In genomic region chr2:205683991-205684390, GRCh38 we compare ENCODE assay signal across 10 cellular contexts. TPM values are rescaled to one million over a fixed set of nuclear protein-coding genes. Genes with fewer than 3 reads are reported as not detected.
A peak's percentile ranks its signal among the peaks of the same experiment; 100 is the strongest.
DNase-seq lines count a peak whose midpoint lies in the region; ATAC-seq and TF ChIP-seq lines count a peak whose summit lies in the region.
"Had no signal": no experiment of that assay in that cellular context is flagged by ENCODE, and none has a peak within 500 bp of the region (broad histone marks: within the 10 kb centered on the region; RNA-seq: fewer than 3 reads in every experiment).

No MANE protein-coding gene starts in this region.

- H3K9me2 ChIP-seq in SK-N-SH = no peaks in the 10 kb centered on the region

- peaks cover 17% of the 10 kb centered on the region for H3F3A ChIP-seq in SK-N-SH (replicated peaks; ENCODE audit: insufficient read depth)

- TF ChIP-seq RAD21 in SK-N-SH (IDR thresholded peaks at IDR 0.05; ENCODE audit: low read length) = no peak

- H3K9ac ChIP-seq in SK-N-SH = peak overlapping the region; percentile 79
- peak overlapping the region; percentile 28 to 88 (median 77) for H3K9ac ChIP-seq in subcutaneous abdominal adipose tissue (ENCODE audit: low read length in 5 of 5)

- H3K9me3 ChIP-seq in SK-N-SH = no peaks in the 10 kb centered on the region
- no peaks in the 10 kb centered on the region for H3K9me3 ChIP-seq in right lobe of liver
- H3K9me3 ChIP-seq in subcutaneous abdominal adipose tissue (ENCODE audit: control insufficient read depth in 5 of 5, low read length in 5 of 5) = no peaks in the 10 kb centered on the region

- POLR2A ChIA-PET in SK-N-SH (lab: Yijun Ruan, JAX) = interaction anchor here (1.1 kb wide), 1 partner anchor 47 kb away, joined by 3 read pairs; no protein-coding TSS in a partner anchor

- intact Hi-C loops in right lobe of liver (cut with DNase I) = no loop called here

- peak overlapping the region; percentile 84; the same call in 1 of the 2 replicates for H2AFZ ChIP-seq in SK-N-SH (ENCODE audit: low read depth)

- H3K36me3 ChIP-seq in SK-N-SH (replicated peaks in 1 of 2; ENCODE audit: control insufficient read depth in 1 of 2, insufficient read depth in 2 of 2, low read length in 1 of 2) (peaks cover 0 to 3% of the 10 kb centered on the region in 2 experiments), brain microvascular endothelial cell (replicated peaks) (no peaks in the 10 kb centered on the region), right lobe of liver (no peaks in the 10 kb centered on the region), subcutaneous abdominal adipose tissue (ENCODE audit: control insufficient read depth in 5 of 5, insufficient read depth in 5 of 5, low read length in 5 of 5) (no peaks in the 10 kb centered on the region)

- H3K4me3 ChIP-seq in SK-N-SH (ENCODE audit: low read depth in 2 of 2, low read length in 1 of 2) = peak overlapping the region; percentile 71 to 77
- peak overlapping the region; percentile 77 for H3K4me3 ChIP-seq in brain microvascular endothelial cell (ENCODE audit: low read depth, low read length)
- H3K4me3 ChIP-seq in right lobe of liver = peak overlapping the region; percentile 51 to 56 (median 52)
- peak overlapping the region; percentile 81 to 87 (median 83) for H3K4me3 ChIP-seq in subcutaneous abdominal adipose tissue (ENCODE audit: low read depth in 1 of 5, low read length in 5 of 5)

- ATAC-seq in SK-N-SH treated with all-trans-retinoic acid at 6 μM for 48 hours (no peak), right lobe of liver (no peak)

- H3K79me2 ChIP-seq in SK-N-SH (ENCODE audit: insufficient read depth) = peaks cover 67% of the 10 kb centered on the region

- TF ChIP-seq EP300 in SK-N-SH (IDR thresholded peaks at IDR 0.05; ENCODE audit: borderline replicate concordance in 1 of 2, low read depth in 1 of 2, low read length in 1 of 2) = no peak

- TF ChIP-seq POLR2A in right lobe of liver (IDR thresholded peaks at IDR 0.05) = no peak

- in situ Hi-C loops in brain microvascular endothelial cell (cut with HindIII; ENCODE audit: low pct_ligation_motif_present, low sequenced_read_pairs) = no loop called here

- TF ChIP-seq CTCF in SK-N-SH (IDR thresholded peaks at IDR 0.05) = no peak
- TF ChIP-seq CTCF in brain microvascular endothelial cell (IDR thresholded peaks at IDR 0.05; ENCODE audit: low read depth, low read length, missing control alignments) = no peak
- no peak for TF ChIP-seq CTCF in right lobe of liver (IDR thresholded peaks at IDR 0.05)

- CTCF ChIA-PET in SK-N-SH (lab: Yijun Ruan, JAX) = interaction anchor here (0.7 to 1.9 kb wide), 8 partner anchors 8 to 1424 kb away, joined by 3 to 6 read pairs (median 3); no protein-coding TSS in a partner anchor

- no peak for DNase-seq in SK-N-SH
- no peak for DNase-seq in brain microvascular endothelial cell
- DNase-seq in right lobe of liver = no peak
- DNase-seq in NCI-H146 (lab: John Stamatoyannopoulos, UW) = no peak
- no peak for DNase-seq in T-helper 9 cell
- DNase-seq in cerebellar cortex (ENCODE audit: low spot score) = no peak
- DNase-seq: activated CD4-positive, alpha-beta T cell treated with anti-CD3 and anti-CD28 coated beads, Interleukin-2, amount 50 U/mL, for 4 hours; NCI-H187 had no signal

- WGBS in SK-N-SH (ENCODE audit: low lambda C conversion rate) = 53% methylated on average over 7 of the region's 7 CpGs
- 66% methylated on average over 6 of the region's 7 CpGs for WGBS in right lobe of liver (ENCODE audit: insufficient coverage, low coverage, low lambda C conversion rate, missing lambda C conversion rate)

- H3K27me3 ChIP-seq in SK-N-SH (ENCODE audit: insufficient read depth) (no peaks in the 10 kb centered on the region), brain microvascular endothelial cell (replicated peaks) (no peaks in the 10 kb centered on the region), right lobe of liver (peaks cover 0 to 8% of the 10 kb centered on the region in 2 donors), subcutaneous abdominal adipose tissue (ENCODE audit: control insufficient read depth in 5 of 5, insufficient read depth in 4 of 5, low read length in 5 of 5) (no peaks in the 10 kb centered on the region)

- H4K20me1 ChIP-seq in SK-N-SH (ENCODE audit: insufficient read depth) = no peaks in the 10 kb centered on the region

- H3K4me2 ChIP-seq in SK-N-SH = peak overlapping the region; percentile 98

- H3K4me1 ChIP-seq in SK-N-SH (ENCODE audit: control insufficient read depth in 1 of 2, insufficient read depth in 2 of 2, low read depth in 1 of 2, low read length in 1 of 2) (peaks cover 41 to 48% of the 10 kb centered on the region in 2 experiments), right lobe of liver (peaks cover 0 to 23% (median 2%) of the 10 kb centered on the region in 4 donors), subcutaneous abdominal adipose tissue (ENCODE audit: control insufficient read depth in 5 of 5, insufficient read depth in 5 of 5, low read length in 5 of 5) (peaks cover 4 to 82% (median 67%) of the 10 kb centered on the region in 5 donors)

- H3K27ac ChIP-seq in SK-N-SH (ENCODE audit: low read depth in 2 of 2, low read length in 1 of 2) (peak overlapping the region in 1 of 2 experiments; percentile 72; a peak in 2 of 4 replicates), brain microvascular endothelial cell (no peak overlapping the region), right lobe of liver (peak overlapping the region in 1 of 3 donors; percentile 86), subcutaneous abdominal adipose tissue (ENCODE audit: low read depth, low read length) (peak overlapping the region; percentile 88)

TF ChIP-seq in SK-N-SH, 30 proteins besides CTCF, POLR2A, EP300 and RAD21:
- TF ChIP-seq POLR2AphosphoS5 (IDR thresholded peaks at IDR 0.05; ENCODE audit: low read depth, low read length) = no peak
- TF ChIP-seq RFX5 (IDR thresholded peaks at IDR 0.05; ENCODE audit: low read length) = no peak
- TF ChIP-seq MEF2A (IDR thresholded peaks at IDR 0.05; ENCODE audit: borderline replicate concordance, low read depth) = no peak

TF ChIP-seq in SK-N-SH treated with all-trans-retinoic acid at 6 μM for 48 hours, 23 proteins besides CTCF, POLR2A, EP300 and RAD21 (continues in another document):
- TF ChIP-seq CSRNP3 (CRISPR knock-in tag; IDR thresholded peaks at IDR 0.05) (no peak), GLIS3 (CRISPR knock-in tag; IDR thresholded peaks at IDR 0.05) (no peak), TOX (CRISPR knock-in tag; IDR thresholded peaks at IDR 0.05; ENCODE audit: borderline replicate concordance) (no peak), SNAI2 (CRISPR knock-in tag; IDR thresholded peaks at IDR 0.05) (no peak), ISL1 (CRISPR knock-in tag; IDR thresholded peaks at IDR 0.05) (no peak), ZNF8 (CRISPR knock-in tag; IDR thresholded peaks at IDR 0.05) (no peak), ZC3H10 (CRISPR knock-in tag; IDR thresholded peaks at IDR 0.05) (no peak), POU6F1 (CRISPR knock-in tag; IDR thresholded peaks at IDR 0.05; ENCODE audit: borderline replicate concordance, low read depth) (no peak), TSHZ2 (CRISPR knock-in tag; IDR thresholded peaks at IDR 0.05) (no peak)

RNA-seq across cellular contexts. Expression of gene NRP2, which starts 1.7 kb away (rescaled TPM):
- polyA plus RNA-seq in SK-N-SH (2012; rRNA removed) = 66.9 and 68.8 TPM in 2 replicates
- polyA plus RNA-seq in SK-N-SH (2012; cell fraction: cytosol; rRNA removed) = 47.4 and 57.6 TPM in 2 replicates
- polyA plus RNA-seq in SK-N-SH (2012; cell fraction: nucleus; rRNA removed) = 48.8 and 59.3 TPM in 2 replicates
- 10 to 100 TPM in 3 of 6 experiments, 1 to 10 TPM in 3; 5.5 to 23.7 (median 8.6) TPM for total RNA-seq in right lobe of liver
